In genomic region chr3:9881440-9881839, GRCh38 we compare ENCODE assay signal across 30 cellular contexts. TPM values are rescaled to one million over a fixed set of nuclear protein-coding genes. Genes with fewer than 3 reads are reported as not detected.
"Had no signal": no experiment of that assay in that cellular context is flagged by ENCODE, and none has a peak within 500 bp of the region (broad histone marks: within the 10 kb centered on the region; RNA-seq: fewer than 3 reads in every experiment).

No MANE protein-coding gene starts in this region.

- H3K9me3 ChIP-seq: gastrocnemius medialis, left lung, pancreas, psoas muscle, sigmoid colon, uterus had no signal

- ATAC-seq: effector memory CD8-positive, alpha-beta T cell; gastrocnemius medialis; left lung; pancreas; psoas muscle; stimulated activated memory B cell treated with anti-CD40 and anti-IgM and Interleukin-4, amounts not matched to agents 10 μg/mL and 1 μg/mL and 100 μg/mL, for 72 hours; stimulated activated naive CD8-positive, alpha-beta T cell treated with anti-CD3 and anti-CD28 coated beads, Interleukin-15, amount 100 ng/mL, for 72 hours had no signal

- H3K36me3 ChIP-seq: brain microvascular endothelial cell, gastrocnemius medialis, left lung, pancreas, sigmoid colon, uterus had no signal

- H3K4me1 ChIP-seq: gastrocnemius medialis, left lung, pancreas, psoas muscle had no signal

- H3K4me3 ChIP-seq: gastrocnemius medialis, left lung, lung, pancreas, psoas muscle, sigmoid colon, smooth muscle cell, uterus had no signal

- DNase-seq: activated CD4-positive, alpha-beta memory T cell treated with anti-CD3 and anti-CD28 coated beads for 36 hours; activated CD4-positive, alpha-beta T cell treated with anti-CD3 and anti-CD28 coated beads, Interleukin-2, amount 10 ng/mL, durations not matched to agents 24 days and 14 days; activated CD4-positive, CD25-positive, alpha-beta regulatory T cell treated with anti-CD3 and anti-CD28 coated beads, Interleukin-2, amount 50 U/mL, for 72 hours; activated CD8-positive, alpha-beta memory T cell treated with anti-CD3 and anti-CD28 coated beads, Interleukin-2, amount 50 U/mL, for 4 hours; activated effector memory CD4-positive, alpha-beta T cell treated with anti-CD3 and anti-CD28 coated beads, Interleukin-2, amount 50 U/mL, for 16 hours; activated naive CD4-positive, alpha-beta T cell treated with anti-CD3 and anti-CD28 coated beads for 36 hours; activated naive CD8-positive, alpha-beta T cell treated with anti-CD3 and anti-CD28 coated beads, Interleukin-2, amount 10 ng/mL, durations not matched to agents 7 days and 5 days; activated T-cell treated with anti-CD3 and anti-CD28 coated beads, Interleukin-2, amount 50 U/mL, for 1 hour; amniotic stem cell; brain microvascular endothelial cell; cortex of kidney; effector memory CD8-positive, alpha-beta T cell; erythroblast; gastrocnemius medialis; glutamatergic neuron; left lung; naive B cell; pancreas; psoas muscle; sigmoid colon; stimulated activated CD4-positive, alpha-beta T cell treated with anti-CD3 and anti-CD28 coated beads, Interleukin-1b, Interleukin-23, amount 100 ng/mL, for 48 hours; stimulated activated CD4-positive, alpha-beta T cell treated with anti-CD3 and anti-CD28 coated beads, Interleukin-4, amount 100 ng/mL, for 4 hours; stimulated activated CD8-positive, alpha-beta memory T cell treated with anti-CD3 and anti-CD28 coated beads, Interleukin-4, amount 100 ng/mL, for 48 hours; stimulated activated naive CD8-positive, alpha-beta T cell treated with anti-CD3 and anti-CD28 coated beads, Interleukin-15, amount 100 ng/mL, for 72 hours; substantia nigra; uterus had no signal

- H3K27me3 ChIP-seq: brain microvascular endothelial cell, gastrocnemius medialis, left lung, pancreas, sigmoid colon, uterus had no signal

RNA-seq across cellular contexts. Expression of gene CIDEC, which starts 1.4 kb away (rescaled TPM):
- polyA plus RNA-seq: neural cell, smooth muscle cell had no signal

RNA-seq across cellular contexts. Expression of gene IL17RC, which starts 35.5 kb away (rescaled TPM):
- polyA plus RNA-seq: neural cell had no signal
